8 cellular contexts compared by ENCODE assay signal in the genomic region with DNA sequence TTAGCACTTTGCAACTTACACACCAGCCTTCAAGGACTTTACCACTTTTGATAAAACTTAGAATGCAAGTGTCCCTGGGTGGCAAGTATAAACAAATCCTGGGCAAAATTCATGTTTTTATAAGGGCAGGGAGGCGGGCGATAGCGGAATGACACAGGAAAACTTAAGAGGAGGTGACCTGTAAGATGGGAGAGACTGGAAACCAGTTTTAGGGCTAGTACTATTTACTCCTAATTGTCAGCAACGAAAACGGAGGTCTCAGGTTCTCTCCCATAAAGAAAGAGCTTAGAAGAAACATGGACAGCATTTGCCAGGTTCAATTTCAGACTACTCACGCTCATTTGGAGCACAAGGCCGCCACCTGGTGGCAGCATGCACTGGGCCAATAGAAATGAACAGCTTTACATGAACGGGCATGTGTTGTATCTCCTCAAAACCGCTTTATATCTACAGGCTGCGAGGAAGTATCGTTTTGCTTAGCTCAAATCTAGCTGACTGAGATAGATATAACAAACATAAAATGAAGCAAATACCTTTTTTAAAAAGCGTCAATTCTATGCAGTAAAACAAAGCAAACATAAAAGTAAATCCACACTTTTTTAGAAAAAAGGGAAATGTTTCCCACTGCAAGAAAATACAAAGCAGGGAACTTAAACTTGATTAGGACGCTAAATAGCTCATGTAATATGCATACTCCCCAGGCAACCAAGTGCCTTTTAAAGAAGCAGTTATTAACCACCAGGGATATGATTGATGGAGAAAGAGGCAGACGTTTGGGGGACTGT. TPM values are rescaled to one million over a fixed set of nuclear protein-coding genes. Genes with fewer than 3 reads are reported as not detected.
DNase-seq lines count a peak whose midpoint lies in the region; ATAC-seq and TF ChIP-seq lines count a peak whose summit lies in the region.

No MANE protein-coding gene starts in this region.

- H3K36me3 Mint-ChIP-seq in activated CD4-positive, alpha-beta T cell treated with anti-CD3 and anti-CD28 coated beads, Interleukin-2, amount 10 ng/mL, durations not matched to agents 24 days and 14 days (ENCODE audit: low read depth) = no peaks in the 10 kb centered on the region

- no peak overlapping the region for H3K27ac Mint-ChIP-seq in activated CD4-positive, alpha-beta T cell treated with anti-CD3 and anti-CD28 coated beads, Interleukin-2, amount 10 ng/mL, durations not matched to agents 24 days and 14 days

- TF ChIP-seq POLR2A in right lobe of liver (IDR thresholded peaks at IDR 0.05) = no peak

- no peak overlapping the region for H3K27ac ChIP-seq in coronary artery
- peak overlapping the region in 1 of 3 donors; percentile 18 for H3K27ac ChIP-seq in right lobe of liver

- 10% methylated on average over 14 of the region's 14 CpGs for WGBS in right lobe of liver (ENCODE audit: insufficient coverage, low coverage, low lambda C conversion rate, missing lambda C conversion rate)

- TF ChIP-seq CTCF in coronary artery (IDR thresholded peaks at IDR 0.05) (peak; percentile 59), right lobe of liver (IDR thresholded peaks at IDR 0.05) (peak; percentile 93 to 97 (median 95))

- DNase-seq in C1 segment of cervical spinal cord (lab: John Stamatoyannopoulos, UW) (peak in 12 of 14 donors; percentile 3 to 83 (median 68)), NCI-H526 treated with DMSO at 0.1 percent for 48 hours (lab: John Stamatoyannopoulos, UW) (peak; percentile 81), coronary artery (ENCODE audit: low spot score) (no peak), right lobe of liver (peak; percentile 81 to 88 (median 83))
- DNase-seq in activated CD4-positive, alpha-beta T cell treated with anti-CD3 and anti-CD28 coated beads, Interleukin-2, amount 10 ng/mL, durations not matched to agents 24 days and 14 days = peak; percentile 94
- DNase-seq in stimulated activated CD4-positive, alpha-beta T cell treated with anti-CD3 and anti-CD28 coated beads, TNF-alpha, amount 100 ng/mL, for 4 hours (ENCODE audit: low read depth in 3 of 3) = peak; percentile 67 to 69 (median 69)

- peaks cover 10% of the 10 kb centered on the region for H3K4me1 Mint-ChIP-seq in activated CD4-positive, alpha-beta T cell treated with anti-CD3 and anti-CD28 coated beads, Interleukin-2, amount 10 ng/mL, durations not matched to agents 24 days and 14 days

- peaks cover 7% of the 10 kb centered on the region for H3K27me3 Mint-ChIP-seq in activated CD4-positive, alpha-beta T cell treated with anti-CD3 and anti-CD28 coated beads, Interleukin-2, amount 10 ng/mL, durations not matched to agents 24 days and 14 days

- ATAC-seq in GM19328 (IDR thresholded peaks at IDR 0.05; ENCODE audit: unreplicated experiment) = peak; percentile 89
- ATAC-seq in HG03521 (IDR thresholded peaks at IDR 0.05; ENCODE audit: unreplicated experiment) = peak; percentile 87
- ATAC-seq in right lobe of liver = peak; percentile 99 to 100 (median 99)

- H3K4me3 ChIP-seq in coronary artery (no peak overlapping the region), right lobe of liver (peak overlapping the region in 2 of 3 donors; percentile 28 to 43)

- no peak overlapping the region for H3K4me3 Mint-ChIP-seq in activated CD4-positive, alpha-beta T cell treated with anti-CD3 and anti-CD28 coated beads, Interleukin-2, amount 10 ng/mL, durations not matched to agents 24 days and 14 days

- no peaks in the 10 kb centered on the region for H3K9me3 ChIP-seq in right lobe of liver

- H3K4me1 ChIP-seq in right lobe of liver = peaks cover 0 to 3% (median 0%) of the 10 kb centered on the region in 4 donors

- H3K27me3 ChIP-seq in right lobe of liver = no peaks in the 10 kb centered on the region

- intact Hi-C loops in activated CD4-positive, alpha-beta T cell treated with anti-CD3 and anti-CD28 coated beads, Interleukin-2, amount 10 ng/mL, durations not matched to agents 24 days and 14 days (cut with micrococcal nuclease) = loop anchor here (1.0 to 5.0 kb wide), 6 partner anchors 276 to 836 kb away; a partner anchor contains a TSS
- intact Hi-C loops in right lobe of liver (cut with DNase I) = loop anchor here in 1 of 2 donors (10.0 kb wide), 1 partner anchor 504 kb away; no protein-coding TSS in a partner anchor

- H3K36me3 ChIP-seq in right lobe of liver = no peaks in the 10 kb centered on the region

- no peaks in the 10 kb centered on the region for H3K9me3 Mint-ChIP-seq in activated CD4-positive, alpha-beta T cell treated with anti-CD3 and anti-CD28 coated beads, Interleukin-2, amount 10 ng/mL, durations not matched to agents 24 days and 14 days

RNA-seq across cellular contexts. Expression of a gene that starts 37.6 kb away (rescaled TPM):
- total RNA-seq in activated CD4-positive, alpha-beta T cell treated with anti-CD3 and anti-CD28 coated beads, Interleukin-2, amount 10 ng/mL, durations not matched to agents 24 days and 14 days = not detected in 2 replicates
- total RNA-seq in right lobe of liver = not detected

RNA-seq across cellular contexts. Expression of a gene that starts 59.1 kb away (rescaled TPM):
- 0.09 TPM in 1 of 2 replicates, not detected in the other for total RNA-seq in activated CD4-positive, alpha-beta T cell treated with anti-CD3 and anti-CD28 coated beads, Interleukin-2, amount 10 ng/mL, durations not matched to agents 24 days and 14 days
- not detected for total RNA-seq in right lobe of liver

RNA-seq across cellular contexts. Expression of a gene that starts 59.3 kb away (rescaled TPM):
- not detected in 2 replicates for total RNA-seq in activated CD4-positive, alpha-beta T cell treated with anti-CD3 and anti-CD28 coated beads, Interleukin-2, amount 10 ng/mL, durations not matched to agents 24 days and 14 days
- not detected for total RNA-seq in right lobe of liver
